In genomic region chr7:87140271-87140748, GRCh38 we compare ENCODE assay signal across 1 cellular context.
TF ChIP-seq lines count a peak whose summit lies in the region.

No MANE protein-coding gene starts in this region.

TF ChIP-seq in endothelial cell of umbilical vein, 7 proteins besides CTCF, POLR2A, EP300 and RAD21:
- TF ChIP-seq GATA2 (IDR thresholded peaks at IDR 0.05; ENCODE audit: insufficient read depth, insufficient read length, low read depth, low read length) (peak; percentile 56), POLR2AphosphoS5 (IDR thresholded peaks at IDR 0.05; ENCODE audit: insufficient read depth, low read depth, low read length) (no peak)
TF ChIP-seq in endothelial cell of umbilical vein: peak in this region for 1.
